Comparison of ENCODE assay signal across 21 cellular contexts in the genomic region with DNA sequence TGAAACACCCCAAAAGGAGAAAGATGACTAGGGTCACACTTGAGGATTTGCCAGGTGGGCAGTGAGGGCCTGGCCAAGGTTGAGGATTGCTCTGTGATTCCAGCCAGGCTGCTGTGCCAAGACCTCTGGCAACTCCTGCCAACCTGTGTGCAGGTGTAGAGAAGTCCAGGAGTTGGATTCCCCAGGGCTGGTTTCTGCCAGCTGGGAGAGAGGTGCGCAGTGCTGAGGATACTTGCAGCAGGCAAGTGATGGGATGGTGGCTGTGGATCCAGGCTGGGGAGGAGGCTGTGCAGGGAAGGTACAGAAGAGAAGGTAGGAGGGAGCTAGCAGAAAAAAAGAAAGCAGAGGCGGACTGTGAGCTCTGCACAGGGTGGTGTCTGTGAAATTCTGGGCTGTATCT. TPM values are rescaled to one million over a fixed set of nuclear protein-coding genes. Genes with fewer than 3 reads are reported as not detected.
DNase-seq lines count a peak whose midpoint lies in the region; ATAC-seq lines count a peak whose summit lies in the region.
"Had no signal": no experiment of that assay in that cellular context is flagged by ENCODE, and none has a peak within 500 bp of the region (broad histone marks: within the 10 kb centered on the region; RNA-seq: fewer than 3 reads in every experiment).

No MANE protein-coding gene starts in this region.

- intact Hi-C loops in activated CD4-positive, alpha-beta T cell treated with anti-CD3 and anti-CD28 coated beads for 36 hours (cut with DNase I, micrococcal nuclease) = no loop called here

- peak overlapping the region; percentile 37 for H3K27ac Mint-ChIP-seq in activated CD4-positive, alpha-beta T cell treated with anti-CD3 and anti-CD28 coated beads, Interleukin-2, amount 10 ng/mL, durations not matched to agents 7 days and 5 days
- no peak overlapping the region for H3K27ac Mint-ChIP-seq in activated CD4-positive, alpha-beta T cell treated with anti-CD3 and anti-CD28 coated beads for 36 hours
- H3K27ac Mint-ChIP-seq in activated T-helper 17 cell treated with anti-CD3 and anti-CD28 coated beads, Interleukin-2, amount 50 U/mL, for 72 hours = peak overlapping the region; percentile 74
- H3K27ac Mint-ChIP-seq: activated CD4-positive, alpha-beta memory T cell treated with anti-CD3 and anti-CD28 coated beads, Interleukin-2, amount 10 ng/mL, durations not matched to agents 7 days and 5 days; activated T-cell treated with anti-CD3 and anti-CD28 coated beads, Interleukin-2, amount 50 U/mL, for 24 hours had no signal

- no peak for DNase-seq in activated CD4-positive, alpha-beta T cell treated with anti-CD3 and anti-CD28 coated beads, Interleukin-2, amount 10 ng/mL, durations not matched to agents 7 days and 5 days
- no peak for DNase-seq in activated CD4-positive, alpha-beta T cell treated with anti-CD3 and anti-CD28 coated beads for 36 hours
- DNase-seq in islet precursor cell (peak; percentile 46), putamen (ENCODE audit: low spot score) (peak; percentile 79), HUDEP-2 (lab: John Stamatoyannopoulos, UW; ENCODE audit: unreplicated experiment in 76 of 76) (no peak), NCI-H2196 treated with DMSO at 0.1 percent for 48 hours (lab: John Stamatoyannopoulos, UW; ENCODE audit: unreplicated experiment) (no peak)
- DNase-seq: activated CD4-positive, alpha-beta memory T cell treated with anti-CD3 and anti-CD28 coated beads, Interleukin-2, amount 10 ng/mL, durations not matched to agents 7 days and 5 days; activated T-cell treated with anti-CD3 and anti-CD28 coated beads, Interleukin-2, amount 50 U/mL, for 24 hours; DND-41; effector CD4-positive, alpha-beta T cell; NCI-H1436 treated with DMSO at 0.1 percent for 48 hours; NCI-H2171; retina; stimulated activated naive CD4-positive, alpha-beta T cell; WERI-Rb-1 had no signal

- no peaks in the 10 kb centered on the region for H3K9me3 Mint-ChIP-seq in activated CD4-positive, alpha-beta T cell treated with anti-CD3 and anti-CD28 coated beads, Interleukin-2, amount 10 ng/mL, durations not matched to agents 7 days and 5 days
- H3K9me3 Mint-ChIP-seq in activated CD4-positive, alpha-beta T cell treated with anti-CD3 and anti-CD28 coated beads for 36 hours (ENCODE audit: low read depth) = no peaks in the 10 kb centered on the region
- no peaks in the 10 kb centered on the region for H3K9me3 Mint-ChIP-seq in activated T-helper 17 cell treated with anti-CD3 and anti-CD28 coated beads, Interleukin-2, amount 50 U/mL, for 72 hours
- H3K9me3 Mint-ChIP-seq: activated CD4-positive, alpha-beta memory T cell treated with anti-CD3 and anti-CD28 coated beads, Interleukin-2, amount 10 ng/mL, durations not matched to agents 7 days and 5 days; activated T-cell treated with anti-CD3 and anti-CD28 coated beads, Interleukin-2, amount 50 U/mL, for 24 hours had no signal

- peaks cover 48% of the 10 kb centered on the region for H3K27me3 Mint-ChIP-seq in activated CD4-positive, alpha-beta T cell treated with anti-CD3 and anti-CD28 coated beads, Interleukin-2, amount 10 ng/mL, durations not matched to agents 7 days and 5 days
- H3K27me3 Mint-ChIP-seq in activated CD4-positive, alpha-beta T cell treated with anti-CD3 and anti-CD28 coated beads for 36 hours = peaks cover 16% of the 10 kb centered on the region
- no peaks in the 10 kb centered on the region for H3K27me3 Mint-ChIP-seq in activated T-helper 17 cell treated with anti-CD3 and anti-CD28 coated beads, Interleukin-2, amount 50 U/mL, for 72 hours

- peaks cover 3% of the 10 kb centered on the region for H3K36me3 Mint-ChIP-seq in activated CD4-positive, alpha-beta T cell treated with anti-CD3 and anti-CD28 coated beads, Interleukin-2, amount 10 ng/mL, durations not matched to agents 7 days and 5 days (ENCODE audit: low read depth)
- H3K36me3 Mint-ChIP-seq in activated CD4-positive, alpha-beta T cell treated with anti-CD3 and anti-CD28 coated beads for 36 hours (ENCODE audit: low read depth) = peaks cover 4% of the 10 kb centered on the region
- H3K36me3 Mint-ChIP-seq in activated T-helper 17 cell treated with anti-CD3 and anti-CD28 coated beads, Interleukin-2, amount 50 U/mL, for 72 hours (ENCODE audit: low read depth) = peaks cover 17% of the 10 kb centered on the region

- POLR2A ChIA-PET in activated CD4-positive, alpha-beta T cell treated with anti-CD3 and anti-CD28 coated beads, Interleukin-2, amount 10 ng/mL, durations not matched to agents 7 days and 5 days (lab: Charles Lee) = no interaction called here
- POLR2A ChIA-PET in activated CD4-positive, alpha-beta T cell treated with anti-CD3 and anti-CD28 coated beads for 36 hours (lab: Charles Lee) = no interaction called here

- CTCF ChIA-PET in activated CD4-positive, alpha-beta T cell treated with anti-CD3 and anti-CD28 coated beads, Interleukin-2, amount 10 ng/mL, durations not matched to agents 7 days and 5 days (lab: Charles Lee) = interaction anchor here (0.6 to 12.3 kb wide), 7 partner anchors 9 to 132 kb away, joined by 3 to 116 read pairs (median 4); partner anchors contain the start of genes C16orf86 and ENKD1
- CTCF ChIA-PET in activated CD4-positive, alpha-beta T cell treated with anti-CD3 and anti-CD28 coated beads for 36 hours (lab: Charles Lee) = interaction anchor here (0.7 to 4.3 kb wide), 5 partner anchors 11 to 726 kb away, joined by 3 to 35 read pairs (median 5); no protein-coding TSS in a partner anchor

- H3K4me1 Mint-ChIP-seq in activated CD4-positive, alpha-beta T cell treated with anti-CD3 and anti-CD28 coated beads, Interleukin-2, amount 10 ng/mL, durations not matched to agents 7 days and 5 days = peaks cover 34% of the 10 kb centered on the region
- H3K4me1 Mint-ChIP-seq in activated CD4-positive, alpha-beta T cell treated with anti-CD3 and anti-CD28 coated beads for 36 hours = peaks cover 15% of the 10 kb centered on the region
- H3K4me1 Mint-ChIP-seq in activated T-helper 17 cell treated with anti-CD3 and anti-CD28 coated beads, Interleukin-2, amount 50 U/mL, for 72 hours = peaks cover 26% of the 10 kb centered on the region

- no peak overlapping the region for H3K4me3 Mint-ChIP-seq in activated CD4-positive, alpha-beta T cell treated with anti-CD3 and anti-CD28 coated beads, Interleukin-2, amount 10 ng/mL, durations not matched to agents 7 days and 5 days
- H3K4me3 Mint-ChIP-seq in activated CD4-positive, alpha-beta T cell treated with anti-CD3 and anti-CD28 coated beads for 36 hours = no peak overlapping the region
- H3K4me3 Mint-ChIP-seq in activated T-helper 17 cell treated with anti-CD3 and anti-CD28 coated beads, Interleukin-2, amount 50 U/mL, for 72 hours = no peak overlapping the region
- H3K4me3 Mint-ChIP-seq: activated T-cell treated with anti-CD3 and anti-CD28 coated beads, Interleukin-2, amount 50 U/mL, for 24 hours had no signal

- ATAC-seq in activated CD4-positive, alpha-beta T cell treated with anti-CD3 and anti-CD28 coated beads for 36 hours = no peak
- no peak for ATAC-seq in activated T-helper 17 cell treated with anti-CD3 and anti-CD28 coated beads, Interleukin-2, amount 50 U/mL, for 72 hours (replicated peaks)
- no peak for ATAC-seq in GM21528 (IDR thresholded peaks at IDR 0.05; ENCODE audit: low FRiP score, unreplicated experiment)

RNA-seq across cellular contexts. Expression of gene RIPOR1, which starts 6.6 kb away (rescaled TPM):
- total RNA-seq in activated CD4-positive, alpha-beta T cell treated with anti-CD3 and anti-CD28 coated beads, Interleukin-2, amount 10 ng/mL, durations not matched to agents 7 days and 5 days = 10 to 100 TPM; 12.8 to 15.8 TPM
- total RNA-seq in activated CD4-positive, alpha-beta T cell treated with anti-CD3 and anti-CD28 coated beads for 36 hours = 10 to 100 TPM; 18.9 to 24.1 TPM
- 10 to 100 TPM; 30.4 to 57.0 TPM for total RNA-seq in activated T-helper 17 cell treated with anti-CD3 and anti-CD28 coated beads, Interleukin-2, amount 50 U/mL, for 72 hours

RNA-seq across cellular contexts. Expression of gene CTCF, which starts 27.1 kb away (rescaled TPM):
- 10 to 100 TPM; 87.1 to 98.5 TPM for total RNA-seq in activated CD4-positive, alpha-beta T cell treated with anti-CD3 and anti-CD28 coated beads, Interleukin-2, amount 10 ng/mL, durations not matched to agents 7 days and 5 days
- 10 to 100 TPM; 51.0 to 66.4 TPM for total RNA-seq in activated CD4-positive, alpha-beta T cell treated with anti-CD3 and anti-CD28 coated beads for 36 hours
- 10 to 100 TPM; 41.2 to 49.4 TPM for total RNA-seq in activated T-helper 17 cell treated with anti-CD3 and anti-CD28 coated beads, Interleukin-2, amount 50 U/mL, for 72 hours

RNA-seq across cellular contexts. Expression of gene AGRP, which starts 51.9 kb away (rescaled TPM):
- total RNA-seq in activated CD4-positive, alpha-beta T cell treated with anti-CD3 and anti-CD28 coated beads, Interleukin-2, amount 10 ng/mL, durations not matched to agents 7 days and 5 days = not detected
- total RNA-seq in activated CD4-positive, alpha-beta T cell treated with anti-CD3 and anti-CD28 coated beads for 36 hours = not detected
- not detected for total RNA-seq in activated T-helper 17 cell treated with anti-CD3 and anti-CD28 coated beads, Interleukin-2, amount 50 U/mL, for 72 hours
- total RNA-seq: A673; activated CD4-positive, alpha-beta memory T cell treated with anti-CD3 and anti-CD28 coated beads, Interleukin-2, amount 10 ng/mL, durations not matched to agents 7 days and 5 days; fibroblast of lung; M059J; tibial nerve had no signal

RNA-seq across cellular contexts. Expression of gene ATP6V0D1, which starts 54.2 kb away (rescaled TPM):
- total RNA-seq in activated CD4-positive, alpha-beta T cell treated with anti-CD3 and anti-CD28 coated beads, Interleukin-2, amount 10 ng/mL, durations not matched to agents 7 days and 5 days = 10 to 100 TPM; 52.1 to 60.3 TPM
- total RNA-seq in activated CD4-positive, alpha-beta T cell treated with anti-CD3 and anti-CD28 coated beads for 36 hours = 10 to 100 TPM; 16.3 to 17.3 TPM
- total RNA-seq in activated T-helper 17 cell treated with anti-CD3 and anti-CD28 coated beads, Interleukin-2, amount 50 U/mL, for 72 hours = 10 to 100 TPM; 20.6 to 42.1 TPM

Comparison
In these comparisons a context has a peak if more than half of its experiments do, and no peak if none do; other contexts are left out.
1. DNase-seq: peak in islet precursor cell (single experiment) and putamen (single experiment); none in activated CD4-positive, alpha-beta T cell treated with anti-CD3 and anti-CD28 coated beads, Interleukin-2, amount 10 ng/mL, durations not matched to agents 7 days and 5 days (single experiment), activated CD4-positive, alpha-beta T cell treated with anti-CD3 and anti-CD28 coated beads for 36 hours (single experiment), HUDEP-2 (0 of 76) and NCI-H2196 treated with DMSO at 0.1 percent for 48 hours (single experiment).